Comparison of ENCODE assay signal across 10 cellular contexts in the genomic region with DNA sequence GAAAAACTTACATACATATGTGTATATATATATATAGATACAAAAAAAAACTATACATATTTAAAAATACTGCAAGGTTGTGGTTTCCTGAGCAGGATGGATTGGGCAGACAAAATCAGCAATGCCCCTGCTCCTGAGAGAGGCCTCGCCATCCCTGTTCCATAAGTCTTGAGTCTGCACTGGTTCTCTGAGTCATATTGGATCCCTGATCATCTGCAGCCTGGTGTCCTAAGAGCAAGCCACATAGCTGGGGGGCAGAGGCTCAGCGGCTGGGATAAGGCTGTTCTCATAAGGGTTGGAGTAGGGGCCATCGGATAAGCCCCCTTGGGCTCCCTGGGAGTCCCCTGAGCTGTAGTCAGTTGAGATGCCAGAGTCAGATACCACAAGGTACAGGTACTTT. TPM values are rescaled to one million over a fixed set of nuclear protein-coding genes. Genes with fewer than 3 reads are reported as not detected.
DNase-seq lines count a peak whose midpoint lies in the region; ATAC-seq, FAIRE-seq and TF ChIP-seq lines count a peak whose summit lies in the region.
"Had no signal": no experiment of that assay in that cellular context is flagged by ENCODE, and none has a peak within 500 bp of the region (broad histone marks: within the 10 kb centered on the region; RNA-seq: fewer than 3 reads in every experiment).

No MANE protein-coding gene starts in this region.

- TF ChIP-seq EP300 in HepG2 (IDR thresholded peaks at IDR 0.05; ENCODE audit: low read depth in 2 of 2, low read length in 2 of 2) (no peak), HepG2 (CRISPR knock-in tag; IDR thresholded peaks at IDR 0.05; ENCODE audit: borderline replicate concordance) (no peak)

- DNase-seq in HepG2 (ENCODE audit: low spot score): no peak
- no peak for DNase-seq in right lobe of liver
- peak; percentile 38 for DNase-seq in iris pigment epithelial cell (ENCODE audit: low read depth)
- no peak for DNase-seq in 8988T
- DNase-seq in GM13977 (ENCODE audit: low spot score): no peak
- no peak for DNase-seq in GM13976 (ENCODE audit: low spot score)
- DNase-seq: upper lobe of right lung had no signal

- no peaks in the 10 kb centered on the region for H4K20me1 ChIP-seq in HepG2 (ENCODE audit: insufficient read depth, low read length)

- 100% methylated on average over 2 of the region's 3 CpGs for whole genome bisulfite sequencing in HepG2 (ENCODE audit: low lambda C conversion rate)
- WGBS in right lobe of liver (ENCODE audit: insufficient coverage, low coverage, low lambda C conversion rate, missing lambda C conversion rate): 88% methylated on average over 1 of the region's 3 CpGs

- no peak for TF ChIP-seq CTCF in HepG2 (CRISPR knock-in tag; IDR thresholded peaks at IDR 0.05)
- TF ChIP-seq CTCF in right lobe of liver (IDR thresholded peaks at IDR 0.05): no peak
- no peak for TF ChIP-seq CTCF in GM13977 (IDR thresholded peaks at IDR 0.05; ENCODE audit: extremely low read depth, insufficient read depth, missing control alignments)
- no peak for TF ChIP-seq CTCF in GM13976 (IDR thresholded peaks at IDR 0.05; ENCODE audit: borderline replicate concordance, control extremely low read depth, extremely low read depth, insufficient read depth, missing control alignments)

- ATAC-seq in HepG2 (no peak), right lobe of liver (no peak), HG02759 (IDR thresholded peaks at IDR 0.05; ENCODE audit: unreplicated experiment) (no peak)
- ATAC-seq in activated T-helper 17 cell treated with anti-CD3 and anti-CD28 coated beads, Interleukin-2, amount 50 U/mL, for 72 hours (replicated peaks): no peak
- ATAC-seq: upper lobe of right lung had no signal

- H3K9me3 ChIP-seq in HepG2 (ENCODE audit: low read length) (no peaks in the 10 kb centered on the region), right lobe of liver (no peaks in the 10 kb centered on the region)
- H3K9me3 ChIP-seq: upper lobe of right lung had no signal

- TF ChIP-seq POLR2A in HepG2 (IDR thresholded peaks at IDR 0.05; ENCODE audit: insufficient read depth in 1 of 2, low read depth in 2 of 2, low read length in 2 of 2) (no peak), right lobe of liver (IDR thresholded peaks at IDR 0.05) (no peak)

- H3K27ac Mint-ChIP-seq in activated T-helper 17 cell treated with anti-CD3 and anti-CD28 coated beads, Interleukin-2, amount 50 U/mL, for 72 hours: peak overlapping the region; percentile 48

- no peak overlapping the region for H3K4me3 ChIP-seq in HepG2 (replicated peaks in 1 of 3; ENCODE audit: insufficient read depth in 1 of 3, low read depth in 2 of 3, low read length in 3 of 3)
- H3K4me3 ChIP-seq in right lobe of liver: no peak overlapping the region
- H3K4me3 ChIP-seq: cardiac muscle cell, upper lobe of right lung had no signal

- H3K27ac ChIP-seq in HepG2 (ENCODE audit: extremely low read length, insufficient read depth, low read length) (no peak overlapping the region), right lobe of liver (peak overlapping the region in 1 of 3 donors; percentile 9)
- H3K27ac ChIP-seq: cardiac muscle cell had no signal

- H2AFZ ChIP-seq in HepG2 (ENCODE audit: low read length): no peak overlapping the region

- H3K4me2 ChIP-seq in HepG2 (ENCODE audit: low read depth, low read length): no peak overlapping the region

- H3K36me3 ChIP-seq in HepG2 (replicated peaks in 1 of 2; ENCODE audit: control insufficient read depth in 1 of 2, insufficient read depth in 2 of 2, low read length in 2 of 2) (no peaks in the 10 kb centered on the region), right lobe of liver (no peaks in the 10 kb centered on the region)
- H3K36me3 ChIP-seq: cardiac muscle cell, upper lobe of right lung had no signal

- no peak overlapping the region for H3K9ac ChIP-seq in HepG2 (ENCODE audit: insufficient read depth, low read depth, low read length)

- no peak for TF ChIP-seq RAD21 in HepG2 (CRISPR knock-in tag; IDR thresholded peaks at IDR 0.05)

- CTCF ChIA-PET in HepG2 (lab: Yijun Ruan, JAX; ENCODE audit: low intra/inter-chr PET ratio, low total read pairs): interaction anchor here (0.8 to 2.1 kb wide), 2 partner anchors 63 to 69 kb away, joined by 3 to 10 read pairs; no protein-coding TSS in a partner anchor

- intact Hi-C loops in HepG2 (cut with micrococcal nuclease; ENCODE audit: unreplicated experiment) (loop anchor here (1.0 to 2.0 kb wide), 2 partner anchors 69 to 105 kb away; no protein-coding TSS in a partner anchor), right lobe of liver (cut with DNase I) (no loop called here)

- H3K79me2 ChIP-seq in HepG2 (ENCODE audit: insufficient read depth, low read length): peaks cover 12% of the 10 kb centered on the region

- H3K27me3 Mint-ChIP-seq in activated T-helper 17 cell treated with anti-CD3 and anti-CD28 coated beads, Interleukin-2, amount 50 U/mL, for 72 hours: no peaks in the 10 kb centered on the region

- H3K27me3 ChIP-seq in HepG2 (ENCODE audit: control insufficient read depth in 1 of 2, insufficient read depth in 2 of 2, low read length in 2 of 2): no peaks in the 10 kb centered on the region; a peak in 1 of 5 replicates
- no peaks in the 10 kb centered on the region for H3K27me3 ChIP-seq in right lobe of liver
- H3K27me3 ChIP-seq: cardiac muscle cell, upper lobe of right lung had no signal

- BruUV-seq in HepG2 (replicated peaks; lab: Mats Ljungman, UMichigan): no TSS peak

- peaks cover 23% of the 10 kb centered on the region for H3K4me1 Mint-ChIP-seq in activated T-helper 17 cell treated with anti-CD3 and anti-CD28 coated beads, Interleukin-2, amount 50 U/mL, for 72 hours

- no peaks in the 10 kb centered on the region for H3K9me3 Mint-ChIP-seq in activated T-helper 17 cell treated with anti-CD3 and anti-CD28 coated beads, Interleukin-2, amount 50 U/mL, for 72 hours

- H3K36me3 Mint-ChIP-seq in activated T-helper 17 cell treated with anti-CD3 and anti-CD28 coated beads, Interleukin-2, amount 50 U/mL, for 72 hours (ENCODE audit: low read depth): peaks cover 55% of the 10 kb centered on the region

- no peak overlapping the region for H3K4me3 Mint-ChIP-seq in activated T-helper 17 cell treated with anti-CD3 and anti-CD28 coated beads, Interleukin-2, amount 50 U/mL, for 72 hours

- no peak for FAIRE-seq in HepG2 (lab: Jason Lieb, UNC)

- in situ Hi-C loops in HepG2 (cut with HindIII; ENCODE audit: extremely low pct_ligation_motif_present, low pct_unique_long_range_greater_than_20kb): no loop called here
- in situ Hi-C loops in GM13977 (cut with MboI; ENCODE audit: low pct_unique_long_range_greater_than_20kb, low sequenced_read_pairs, unreplicated experiment): no loop called here
- in situ Hi-C loops in GM13976 (cut with MboI; ENCODE audit: low sequenced_read_pairs, unreplicated experiment): no loop called here

- H3K4me1 ChIP-seq in HepG2 (ENCODE audit: insufficient read depth, low read length): peaks cover 52% of the 10 kb centered on the region
- H3K4me1 ChIP-seq in right lobe of liver: peaks cover 0 to 34% (median 14%) of the 10 kb centered on the region in 4 donors

- POLR2A ChIA-PET in HepG2 (lab: Yijun Ruan, JAX): interaction anchor here (1.1 to 1.3 kb wide), 2 partner anchors 32 to 58 kb away, joined by 3 read pairs; a partner anchor contains a TSS

RNA-seq across cellular contexts. Expression of a gene that starts 3.3 kb away (rescaled TPM):
- total RNA-seq in HepG2 (2016; rRNA removed; fragmentation: Illumina TruSeq; extraction: Trizol) (3.1 and 3.3 TPM in 2 replicates), right lobe of liver (1 to 10 TPM; 1.4 to 2.7 (median 2.3) TPM)
- total RNA-seq in HepG2 (2016; cell fraction: cytosol; rRNA removed; fragmentation: Illumina TruSeq; extraction: Trizol; ENCODE audit: low read depth): 0.81 and 1.5 TPM in 2 replicates
- total RNA-seq in HepG2 (2016; cell fraction: insoluble cytoplasmic fraction; rRNA removed; fragmentation: Illumina TruSeq; extraction: Trizol): 3.1 and 3.4 TPM in 2 replicates
- 1.9 and 2.2 TPM in 2 replicates for total RNA-seq in HepG2 (2016; cell fraction: membrane; rRNA removed; fragmentation: Illumina TruSeq; extraction: Trizol)
- total RNA-seq in HepG2 (2016; cell fraction: nucleus; rRNA removed; fragmentation: Illumina TruSeq; extraction: Trizol): 1.3 and 2.3 TPM in 2 replicates
- polyA plus RNA-seq in HepG2 (2011; rRNA removed): 2.7 and 3.9 TPM in 2 replicates
- 2.3 and 3.3 TPM in 2 replicates for polyA plus RNA-seq in HepG2 (2011; cell fraction: cytosol; rRNA removed)
- polyA plus RNA-seq in HepG2 (2011; cell fraction: nucleus; rRNA removed): 4.9 and 5.4 TPM in 2 replicates
- polyA plus RNA-seq in HepG2 (2012): 1.5 and 1.6 TPM in 2 replicates
- polyA plus RNA-seq in HepG2 (2016; cell fraction: cytosol; fragmentation: Illumina TruSeq; extraction: Trizol; ENCODE audit: low read depth): 0.61 and 0.65 TPM in 2 replicates
- 3.9 and 4.4 TPM in 2 replicates for polyA plus RNA-seq in HepG2 (2016; cell fraction: insoluble cytoplasmic fraction; fragmentation: Illumina TruSeq; extraction: Trizol; ENCODE audit: low read depth)
- polyA plus RNA-seq in HepG2 (2016; cell fraction: membrane; fragmentation: Illumina TruSeq; extraction: Trizol; ENCODE audit: low read depth): 1.2 and 1.6 TPM in 2 replicates
- 2.9 and 3.2 TPM in 2 replicates for polyA plus RNA-seq in HepG2 (2016; cell fraction: nucleus; fragmentation: Illumina TruSeq; extraction: Trizol; ENCODE audit: insufficient read depth, low read depth)
- polyA minus RNA-seq in HepG2 (2011; rRNA and poly(A)+ RNA removed; ENCODE audit: low replicate concordance): 1.3 and 2.7 TPM in 2 replicates
- 0.79 and 0.97 TPM in 2 replicates for polyA minus RNA-seq in HepG2 (2011; cell fraction: cytosol; rRNA and poly(A)+ RNA removed)
- 1.8 and 2.7 TPM in 2 replicates for polyA minus RNA-seq in HepG2 (2011; cell fraction: nucleus; rRNA and poly(A)+ RNA removed)
- 1 to 10 TPM; 1.5 to 2.4 TPM for total RNA-seq in activated T-helper 17 cell treated with anti-CD3 and anti-CD28 coated beads, Interleukin-2, amount 50 U/mL, for 72 hours

RNA-seq across cellular contexts. Expression of a gene that starts 6.4 kb away (rescaled TPM):
- 1.2 and 2.9 TPM in 2 replicates for total RNA-seq in HepG2 (2016; rRNA removed; fragmentation: Illumina TruSeq; extraction: Trizol)
- 0.61 and 0.88 TPM in 2 replicates for total RNA-seq in HepG2 (2016; cell fraction: cytosol; rRNA removed; fragmentation: Illumina TruSeq; extraction: Trizol; ENCODE audit: low read depth)
- 1.4 and 2.9 TPM in 2 replicates for total RNA-seq in HepG2 (2016; cell fraction: insoluble cytoplasmic fraction; rRNA removed; fragmentation: Illumina TruSeq; extraction: Trizol)
- 2.3 and 2.5 TPM in 2 replicates for total RNA-seq in HepG2 (2016; cell fraction: membrane; rRNA removed; fragmentation: Illumina TruSeq; extraction: Trizol)
- total RNA-seq in HepG2 (2016; cell fraction: nucleus; rRNA removed; fragmentation: Illumina TruSeq; extraction: Trizol): 2.5 and 3.1 TPM in 2 replicates
- polyA plus RNA-seq in HepG2 (2011; rRNA removed): 5.3 and 7.0 TPM in 2 replicates
- 3.4 and 5.3 TPM in 2 replicates for polyA plus RNA-seq in HepG2 (2011; cell fraction: cytosol; rRNA removed)
- 46.2 and 52.8 TPM in 2 replicates for polyA plus RNA-seq in HepG2 (2011; cell fraction: nucleus; rRNA removed)
- polyA plus RNA-seq in HepG2 (2012): 3.2 and 4.2 TPM in 2 replicates
- polyA plus RNA-seq in HepG2 (2016; cell fraction: cytosol; fragmentation: Illumina TruSeq; extraction: Trizol; ENCODE audit: low read depth): 1.4 and 1.7 TPM in 2 replicates
- polyA plus RNA-seq in HepG2 (2016; cell fraction: insoluble cytoplasmic fraction; fragmentation: Illumina TruSeq; extraction: Trizol; ENCODE audit: low read depth): 2.0 and 2.2 TPM in 2 replicates
- 2.5 and 3.1 TPM in 2 replicates for polyA plus RNA-seq in HepG2 (2016; cell fraction: membrane; fragmentation: Illumina TruSeq; extraction: Trizol; ENCODE audit: low read depth)
- polyA plus RNA-seq in HepG2 (2016; cell fraction: nucleus; fragmentation: Illumina TruSeq; extraction: Trizol; ENCODE audit: insufficient read depth, low read depth): 8.5 and 9.5 TPM in 2 replicates
- 5.8 and 9.7 TPM in 2 replicates for polyA minus RNA-seq in HepG2 (2011; rRNA and poly(A)+ RNA removed; ENCODE audit: low replicate concordance)
- 1.8 and 3.3 TPM in 2 replicates for polyA minus RNA-seq in HepG2 (2011; cell fraction: cytosol; rRNA and poly(A)+ RNA removed)
- 2.6 and 2.7 TPM in 2 replicates for polyA minus RNA-seq in HepG2 (2011; cell fraction: nucleus; rRNA and poly(A)+ RNA removed)
- total RNA-seq in right lobe of liver: 1 to 10 TPM; 4.9 to 8.7 (median 7.1) TPM
- 10 to 100 TPM in 1 of 2 donors, 1 to 10 TPM in 1; 6.7 to 22.6 TPM for total RNA-seq in activated T-helper 17 cell treated with anti-CD3 and anti-CD28 coated beads, Interleukin-2, amount 50 U/mL, for 72 hours

RNA-seq across cellular contexts. Expression of a gene that starts 22.5 kb away (rescaled TPM):
- 0.77 and 1.5 TPM in 2 replicates for total RNA-seq in HepG2 (2016; rRNA removed; fragmentation: Illumina TruSeq; extraction: Trizol)
- total RNA-seq in HepG2 (2016; cell fraction: cytosol; rRNA removed; fragmentation: Illumina TruSeq; extraction: Trizol; ENCODE audit: low read depth): 1.2 and 1.3 TPM in 2 replicates
- total RNA-seq in HepG2 (2016; cell fraction: insoluble cytoplasmic fraction; rRNA removed; fragmentation: Illumina TruSeq; extraction: Trizol): 0.70 and 1.3 TPM in 2 replicates
- 1.9 and 3.1 TPM in 2 replicates for total RNA-seq in HepG2 (2016; cell fraction: membrane; rRNA removed; fragmentation: Illumina TruSeq; extraction: Trizol)
- 1.1 and 1.8 TPM in 2 replicates for total RNA-seq in HepG2 (2016; cell fraction: nucleus; rRNA removed; fragmentation: Illumina TruSeq; extraction: Trizol)
- polyA plus RNA-seq in HepG2 (2011; rRNA removed): 2.1 and 4.2 TPM in 2 replicates
- 1.9 and 2.5 TPM in 2 replicates for polyA plus RNA-seq in HepG2 (2011; cell fraction: cytosol; rRNA removed)
- 17.0 and 17.4 TPM in 2 replicates for polyA plus RNA-seq in HepG2 (2011; cell fraction: nucleus; rRNA removed)
- polyA plus RNA-seq in HepG2 (2012): 3.2 and 4.3 TPM in 2 replicates
- polyA plus RNA-seq in HepG2 (2016; cell fraction: cytosol; fragmentation: Illumina TruSeq; extraction: Trizol; ENCODE audit: low read depth): 2.2 and 3.3 TPM in 2 replicates
- polyA plus RNA-seq in HepG2 (2016; cell fraction: insoluble cytoplasmic fraction; fragmentation: Illumina TruSeq; extraction: Trizol; ENCODE audit: low read depth): 1.3 and 2.2 TPM in 2 replicates
- polyA plus RNA-seq in HepG2 (2016; cell fraction: membrane; fragmentation: Illumina TruSeq; extraction: Trizol; ENCODE audit: low read depth): 4.4 and 5.3 TPM in 2 replicates
- 3.3 and 4.8 TPM in 2 replicates for polyA plus RNA-seq in HepG2 (2016; cell fraction: nucleus; fragmentation: Illumina TruSeq; extraction: Trizol; ENCODE audit: insufficient read depth, low read depth)
- polyA minus RNA-seq in HepG2 (2011; rRNA and poly(A)+ RNA removed; ENCODE audit: low replicate concordance): 7.2 and 7.3 TPM in 2 replicates
- 1.3 and 2.5 TPM in 2 replicates for polyA minus RNA-seq in HepG2 (2011; cell fraction: cytosol; rRNA and poly(A)+ RNA removed)
- 2.8 and 4.7 TPM in 2 replicates for polyA minus RNA-seq in HepG2 (2011; cell fraction: nucleus; rRNA and poly(A)+ RNA removed)
- 10 to 100 TPM in 3 of 6 experiments, 1 to 10 TPM in 3; 6.7 to 17.5 (median 10.2) TPM for total RNA-seq in right lobe of liver
- 1 to 10 TPM; 2.9 to 9.7 TPM for total RNA-seq in activated T-helper 17 cell treated with anti-CD3 and anti-CD28 coated beads, Interleukin-2, amount 50 U/mL, for 72 hours

RNA-seq across cellular contexts. Expression of a gene that starts 31.4 kb away (rescaled TPM):
- total RNA-seq in HepG2 (2016; rRNA removed; fragmentation: Illumina TruSeq; extraction: Trizol) (1.2 and 1.7 TPM in 2 replicates), right lobe of liver (10 to 100 TPM in 5 of 6 experiments, 1 to 10 TPM in 1; 8.4 to 27.9 (median 23.4) TPM)
- total RNA-seq in HepG2 (2016; cell fraction: cytosol; rRNA removed; fragmentation: Illumina TruSeq; extraction: Trizol; ENCODE audit: low read depth): 0.81 and 0.88 TPM in 2 replicates
- 0.82 and 1.3 TPM in 2 replicates for total RNA-seq in HepG2 (2016; cell fraction: insoluble cytoplasmic fraction; rRNA removed; fragmentation: Illumina TruSeq; extraction: Trizol)
- total RNA-seq in HepG2 (2016; cell fraction: membrane; rRNA removed; fragmentation: Illumina TruSeq; extraction: Trizol): 1.4 and 1.9 TPM in 2 replicates
- 2.7 and 4.7 TPM in 2 replicates for total RNA-seq in HepG2 (2016; cell fraction: nucleus; rRNA removed; fragmentation: Illumina TruSeq; extraction: Trizol)
- polyA plus RNA-seq in HepG2 (2011; rRNA removed): 6.3 and 9.1 TPM in 2 replicates
- polyA plus RNA-seq in HepG2 (2011; cell fraction: cytosol; rRNA removed): 2.8 and 3.3 TPM in 2 replicates
- polyA plus RNA-seq in HepG2 (2011; cell fraction: nucleus; rRNA removed): 44.4 and 50.4 TPM in 2 replicates
- 4.5 and 6.5 TPM in 2 replicates for polyA plus RNA-seq in HepG2 (2012)
- 1.7 and 2.1 TPM in 2 replicates for polyA plus RNA-seq in HepG2 (2016; cell fraction: cytosol; fragmentation: Illumina TruSeq; extraction: Trizol; ENCODE audit: low read depth)
- 2.2 TPM in 2 replicates for polyA plus RNA-seq in HepG2 (2016; cell fraction: insoluble cytoplasmic fraction; fragmentation: Illumina TruSeq; extraction: Trizol; ENCODE audit: low read depth)
- 1.5 and 2.1 TPM in 2 replicates for polyA plus RNA-seq in HepG2 (2016; cell fraction: membrane; fragmentation: Illumina TruSeq; extraction: Trizol; ENCODE audit: low read depth)
- polyA plus RNA-seq in HepG2 (2016; cell fraction: nucleus; fragmentation: Illumina TruSeq; extraction: Trizol; ENCODE audit: insufficient read depth, low read depth): 8.6 and 11.0 TPM in 2 replicates
- polyA minus RNA-seq in HepG2 (2011; rRNA and poly(A)+ RNA removed; ENCODE audit: low replicate concordance): 2.6 and 3.3 TPM in 2 replicates
- 0.97 TPM in 1 of 2 replicates, not detected in the other for polyA minus RNA-seq in HepG2 (2011; cell fraction: cytosol; rRNA and poly(A)+ RNA removed)
- polyA minus RNA-seq in HepG2 (2011; cell fraction: nucleus; rRNA and poly(A)+ RNA removed): 7.0 and 7.8 TPM in 2 replicates
- 10 to 100 TPM; 17.4 to 45.4 TPM for total RNA-seq in activated T-helper 17 cell treated with anti-CD3 and anti-CD28 coated beads, Interleukin-2, amount 50 U/mL, for 72 hours

RNA-seq across cellular contexts. Expression of a gene that starts 31.7 kb away (rescaled TPM):
- total RNA-seq in HepG2 (2016; rRNA removed; fragmentation: Illumina TruSeq; extraction: Trizol): 22.8 and 45.5 TPM in 2 replicates
- 23.9 and 36.8 TPM in 2 replicates for total RNA-seq in HepG2 (2016; cell fraction: cytosol; rRNA removed; fragmentation: Illumina TruSeq; extraction: Trizol; ENCODE audit: low read depth)
- total RNA-seq in HepG2 (2016; cell fraction: insoluble cytoplasmic fraction; rRNA removed; fragmentation: Illumina TruSeq; extraction: Trizol): 26.6 and 43.5 TPM in 2 replicates
- total RNA-seq in HepG2 (2016; cell fraction: membrane; rRNA removed; fragmentation: Illumina TruSeq; extraction: Trizol): 20.5 and 27.0 TPM in 2 replicates
- total RNA-seq in HepG2 (2016; cell fraction: nucleus; rRNA removed; fragmentation: Illumina TruSeq; extraction: Trizol): 40.9 and 45.4 TPM in 2 replicates
- 98.7 and 119 TPM in 2 replicates for polyA plus RNA-seq in HepG2 (2011; rRNA removed)
- polyA plus RNA-seq in HepG2 (2011; cell fraction: cytosol; rRNA removed): 206 and 218 TPM in 2 replicates
- 131 and 158 TPM in 2 replicates for polyA plus RNA-seq in HepG2 (2011; cell fraction: nucleus; rRNA removed)
- polyA plus RNA-seq in HepG2 (2012): 57.4 and 59.1 TPM in 2 replicates
- 31.8 and 38.8 TPM in 2 replicates for polyA plus RNA-seq in HepG2 (2016; cell fraction: cytosol; fragmentation: Illumina TruSeq; extraction: Trizol; ENCODE audit: low read depth)
- polyA plus RNA-seq in HepG2 (2016; cell fraction: insoluble cytoplasmic fraction; fragmentation: Illumina TruSeq; extraction: Trizol; ENCODE audit: low read depth): 33.6 and 35.9 TPM in 2 replicates
- polyA plus RNA-seq in HepG2 (2016; cell fraction: membrane; fragmentation: Illumina TruSeq; extraction: Trizol; ENCODE audit: low read depth): 24.0 and 30.5 TPM in 2 replicates
- polyA plus RNA-seq in HepG2 (2016; cell fraction: nucleus; fragmentation: Illumina TruSeq; extraction: Trizol; ENCODE audit: insufficient read depth, low read depth): 71.8 and 88.8 TPM in 2 replicates
- polyA minus RNA-seq in HepG2 (2011; rRNA and poly(A)+ RNA removed; ENCODE audit: low replicate concordance): 48.8 and 93.8 TPM in 2 replicates
- polyA minus RNA-seq in HepG2 (2011; cell fraction: cytosol; rRNA and poly(A)+ RNA removed): 25.0 and 36.6 TPM in 2 replicates
- 8.2 and 12.7 TPM in 2 replicates for polyA minus RNA-seq in HepG2 (2011; cell fraction: nucleus; rRNA and poly(A)+ RNA removed)
- 100 to 1,000 TPM; 138 to 605 (median 165) TPM for total RNA-seq in right lobe of liver
- total RNA-seq in activated T-helper 17 cell treated with anti-CD3 and anti-CD28 coated beads, Interleukin-2, amount 50 U/mL, for 72 hours: 10 to 100 TPM; 30.9 to 31.0 TPM
